8 cellular contexts compared by ENCODE assay signal in genomic region chr4:72505314-72505744, GRCh38.
DNase-seq lines count a peak whose midpoint lies in the region; TF ChIP-seq lines count a peak whose summit lies in the region.

No MANE protein-coding gene starts in this region.

- peak; percentile 28 to 51 for TF ChIP-seq CTCF in suprapubic skin (IDR thresholded peaks at IDR 0.05)

- H3K9me3 ChIP-seq in suprapubic skin: no peaks in the 10 kb centered on the region

- WGBS in suprapubic skin: 13% methylated on average over 3 of the region's 3 CpGs

- no peaks in the 10 kb centered on the region for H3K4me1 ChIP-seq in suprapubic skin

- H3K27ac ChIP-seq in suprapubic skin: no peak overlapping the region

- H3K27me3 ChIP-seq in suprapubic skin: no peaks in the 10 kb centered on the region

- DNase-seq in NCI-H510A treated with DMSO at 0.1 percent for 48 hours (lab: John Stamatoyannopoulos, UW): peak; percentile 69
- no peak for DNase-seq in NCI-H510A (lab: John Stamatoyannopoulos, UW)
- DNase-seq in H4 (ENCODE audit: low spot score): peak; percentile 67
- DNase-seq in LoVo (ENCODE audit: low spot score): peak; percentile 43
- peak; percentile 33 for DNase-seq in amniotic stem cell (lab: John Stamatoyannopoulos, UW)
- peak; percentile 44 for DNase-seq in iPS DF 4.7 (ENCODE audit: extremely low read depth, low spot score)
- DNase-seq in suprapubic skin (ENCODE audit: low spot score in 2 of 2): peak in 1 of 2 donors; percentile 44
- DNase-seq in activated CD8-positive, alpha-beta memory T cell treated with anti-CD3 and anti-CD28 coated beads for 24 hours: no peak

- no peak for TF ChIP-seq POLR2A in suprapubic skin (IDR thresholded peaks at IDR 0.05)

- no peak overlapping the region for H3K4me3 ChIP-seq in suprapubic skin

- H3K36me3 ChIP-seq in suprapubic skin: no peaks in the 10 kb centered on the region

- no peak for TF ChIP-seq EP300 in suprapubic skin (IDR thresholded peaks at IDR 0.05)

Comparison
In these comparisons a context has a peak if more than half of its experiments do, and no peak if none do; other contexts are left out.
1. DNase-seq: peak in NCI-H510A treated with DMSO at 0.1 percent for 48 hours (single experiment), H4 (single experiment), LoVo (single experiment), amniotic stem cell (single experiment) and iPS DF 4.7 (single experiment); none in NCI-H510A (single experiment) and activated CD8-positive, alpha-beta memory T cell treated with anti-CD3 and anti-CD28 coated beads for 24 hours (single experiment).